Comparison of ENCODE assay signal across 18 cellular contexts in genomic region chr13:33235564-33235963, GRCh38. TPM values are rescaled to one million over a fixed set of nuclear protein-coding genes. Genes with fewer than 3 reads are reported as not detected.
DNase-seq lines count a peak whose midpoint lies in the region; ATAC-seq, FAIRE-seq and TF ChIP-seq lines count a peak whose summit lies in the region.
"Had no signal": no experiment of that assay in that cellular context is flagged by ENCODE, and none has a peak within 500 bp of the region (broad histone marks: within the 10 kb centered on the region; RNA-seq: fewer than 3 reads in every experiment).

No MANE protein-coding gene starts in this region.

- peak overlapping the region; percentile 50 for H3K4me2 ChIP-seq in A549
- H3K4me2 ChIP-seq in GM23338: no peak overlapping the region

- peaks cover 24% of the 10 kb centered on the region for H3K9me3 Mint-ChIP-seq in GM23338

- whole genome bisulfite sequencing in A549 (ENCODE audit: missing lambda C conversion rate): 68% methylated on average over 3 of the region's 3 CpGs

- 0 out of 3 replicates have a peak, but pooled peaks cover 7% of the 10 kb centered on the region for H3K9me3 ChIP-seq in A549

- no peaks in the 10 kb centered on the region for H3K79me2 ChIP-seq in GM23338 (replicated peaks; ENCODE audit: insufficient read depth)

- no peak for ATAC-seq in A549
- no peak for ATAC-seq in GM23338
- ATAC-seq: mucosa of descending colon had no signal

- H3K4me3 Mint-ChIP-seq in GM23338: no peak overlapping the region

- 0 out of 2 replicates have a peak, but pooled peaks cover 7% of the 10 kb centered on the region for H3K9me2 ChIP-seq in GM23338 (ENCODE audit: insufficient read depth)

- CTCF ChIA-PET in A549 (lab: Yijun Ruan, JAX): no interaction called here
- CTCF ChIA-PET in RWPE1 (lab: Yijun Ruan, JAX): no interaction called here

- H3K36me3 ChIP-seq in GM23338 (ENCODE audit: insufficient read depth): no peaks in the 10 kb centered on the region

- POLR2A ChIA-PET in A549 (lab: Yijun Ruan, JAX) (no interaction called here), RWPE1 (lab: Yijun Ruan, JAX; ENCODE audit: low non-redundant PET) (no interaction called here)

- DNase-seq in A549 (ENCODE audit: low read depth in 1 of 2, low spot score in 1 of 2) (no peak), RWPE1 (ENCODE audit: low spot score) (no peak), fibroblast of mammary gland (ENCODE audit: low read depth) (peak; percentile 51), retinal pigment epithelial cell (ENCODE audit: low read depth) (no peak), GM23338 (ENCODE audit: low spot score) (no peak), NOMO-1 treated with dmso at 0.1 percent for 144 hours (lab: John Stamatoyannopoulos, UW; ENCODE audit: unreplicated experiment) (no peak), GM03348 (ENCODE audit: low spot score) (no peak)
- no peak for DNase-seq in effector CD8-positive, alpha-beta T cell (lab: John Stamatoyannopoulos, UW)
- DNase-seq: activated gamma-delta T cell; effector memory CD4-positive, alpha-beta T cell; mucosa of descending colon; MV-4-11; NCI-H2171; stimulated activated CD4-positive, alpha-beta T cell treated with anti-CD3 and anti-CD28 coated beads, Interleukin-1b, Interleukin-23, amount 100 ng/mL, for 48 hours had no signal

- H3K4me1 Mint-ChIP-seq in GM23338: peaks cover 2% of the 10 kb centered on the region

- H3K4me3 ChIP-seq in A549 (no peak overlapping the region), fibroblast of mammary gland (ENCODE audit: control insufficient read depth, low read depth, low read length) (no peak overlapping the region), retinal pigment epithelial cell (ENCODE audit: low read length) (peak overlapping the region; percentile 27), GM23338 (no peak overlapping the region)
- H3K4me3 ChIP-seq: mucosa of descending colon had no signal

- TF ChIP-seq EP300 in A549 (IDR thresholded peaks at IDR 0.05): no peak

- peaks cover 25% of the 10 kb centered on the region for H3K36me3 Mint-ChIP-seq in GM23338 (ENCODE audit: low read depth)

- TF ChIP-seq CTCF in A549 (IDR thresholded peaks at IDR 0.05) (no peak), RWPE1 (conservative IDR thresholded peaks at IDR 0.05; ENCODE audit: low read depth) (no peak), fibroblast of mammary gland (conservative IDR thresholded peaks at IDR 0.05; ENCODE audit: control insufficient read depth, insufficient read depth, low read depth, low read length) (no peak), retinal pigment epithelial cell (conservative IDR thresholded peaks at IDR 0.05; ENCODE audit: low read depth, low read length) (no peak), GM23338 (conservative IDR thresholded peaks at IDR 0.05; ENCODE audit: low read depth in 2 of 2) (no peak)

- H3K27me3 ChIP-seq in GM23338 (ENCODE audit: insufficient read depth): no peaks in the 10 kb centered on the region

- TF ChIP-seq RAD21 in A549 (conservative IDR thresholded peaks at IDR 0.05 in 1 of 2, IDR thresholded peaks at IDR 0.05 in 1 of 2): no peak

- H3K4me1 ChIP-seq in A549 (peaks cover 21% of the 10 kb centered on the region), GM23338 (ENCODE audit: insufficient read depth) (no peaks in the 10 kb centered on the region)

- H4K20me1 ChIP-seq in GM23338 (replicated peaks; ENCODE audit: insufficient read depth): no peaks in the 10 kb centered on the region

- FAIRE-seq in A549 (lab: Jason Lieb, UNC): no peak
- FAIRE-seq: D721Med, GM18507, urothelium cell line had no signal

- no peaks in the 10 kb centered on the region for H3F3A ChIP-seq in GM23338 (replicated peaks; ENCODE audit: low read depth)

- no peak overlapping the region for H3K27ac Mint-ChIP-seq in GM23338
- H3K27ac Mint-ChIP-seq: progenitor cell of endocrine pancreas had no signal

- no peak overlapping the region for H2AFZ ChIP-seq in GM23338

- TF ChIP-seq POLR2A in A549 (IDR thresholded peaks at IDR 0.05; ENCODE audit: low read length): no peak

- H3K27ac ChIP-seq in A549 (peak overlapping the region; percentile 33 to 64; a peak in 3 of 6 replicates), RWPE1 (peak overlapping the region; percentile 81), GM23338 (ENCODE audit: low read depth) (no peak overlapping the region)

- peaks cover 2% of the 10 kb centered on the region for H3K27me3 Mint-ChIP-seq in GM23338 (ENCODE audit: insufficient read depth, low read depth, poor library complexity)
- H3K27me3 Mint-ChIP-seq: progenitor cell of endocrine pancreas had no signal

TF ChIP-seq in A549, 52 proteins besides CTCF, POLR2A, EP300 and RAD21 (continues in another document):
- no peak for TF ChIP-seq CBX2 (IDR thresholded peaks at IDR 0.05; ENCODE audit: borderline replicate concordance, low read depth)
- no peak for TF ChIP-seq RNF2 (IDR thresholded peaks at IDR 0.05; ENCODE audit: borderline replicate concordance, low read depth)
- no peak for TF ChIP-seq SMC3 (IDR thresholded peaks at IDR 0.05)
- no peak for TF ChIP-seq FOXS1 (CRISPR knock-in tag; IDR thresholded peaks at IDR 0.05)
- no peak for TF ChIP-seq HOXB5 (CRISPR knock-in tag; IDR thresholded peaks at IDR 0.05)
- no peak for TF ChIP-seq FOSB (CRISPR knock-in tag; IDR thresholded peaks at IDR 0.05)
- TF ChIP-seq RARB (CRISPR knock-in tag; IDR thresholded peaks at IDR 0.05): no peak
- TF ChIP-seq, protein P1, sequence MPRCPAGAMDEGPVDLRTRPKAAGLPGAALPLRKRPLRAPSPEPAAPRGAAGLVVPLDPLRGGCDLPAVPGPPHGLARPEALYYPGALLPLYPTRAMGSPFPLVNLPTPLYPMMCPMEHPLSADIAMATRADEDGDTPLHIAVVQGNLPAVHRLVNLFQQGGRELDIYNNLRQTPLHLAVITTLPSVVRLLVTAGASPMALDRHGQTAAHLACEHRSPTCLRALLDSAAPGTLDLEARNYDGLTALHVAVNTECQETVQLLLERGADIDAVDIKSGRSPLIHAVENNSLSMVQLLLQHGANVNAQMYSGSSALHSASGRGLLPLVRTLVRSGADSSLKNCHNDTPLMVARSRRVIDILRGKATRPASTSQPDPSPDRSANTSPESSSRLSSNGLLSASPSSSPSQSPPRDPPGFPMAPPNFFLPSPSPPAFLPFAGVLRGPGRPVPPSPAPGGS (IDR thresholded peaks at IDR 0.05): no peak
- TF ChIP-seq JUN (IDR thresholded peaks at IDR 0.05): no peak
- TF ChIP-seq KDM5A (IDR thresholded peaks at IDR 0.05): no peak
- TF ChIP-seq USF2 (IDR thresholded peaks at IDR 0.05): no peak
- no peak for TF ChIP-seq MAZ (IDR thresholded peaks at IDR 0.05; ENCODE audit: borderline replicate concordance, low read depth, low read length)
- no peak for TF ChIP-seq TP53 (CRISPR knock-in tag; IDR thresholded peaks at IDR 0.05)
- TF ChIP-seq ZNF302 (CRISPR knock-in tag; IDR thresholded peaks at IDR 0.05): no peak
- no peak for TF ChIP-seq EHF (CRISPR knock-in tag; IDR thresholded peaks at IDR 0.05)

TF ChIP-seq in GM23338, 12 proteins besides CTCF, POLR2A, EP300 and RAD21 (continues in another document):
- TF ChIP-seq POLR2AphosphoS5 (IDR thresholded peaks at IDR 0.05; ENCODE audit: low read depth) (no peak), NANOG (IDR thresholded peaks at IDR 0.05; ENCODE audit: borderline replicate concordance) (no peak)

RNA-seq across cellular contexts. Expression of gene STARD13, which starts 50.0 kb away (rescaled TPM):
- 2.8 TPM in 2 replicates for polyA plus RNA-seq in A549 (2011; rRNA removed)
- polyA plus RNA-seq in A549 (2012; cell fraction: cytosol; rRNA removed): 2.2 and 3.3 TPM in 2 replicates
- polyA plus RNA-seq in A549 (2012; cell fraction: nucleus; rRNA removed): 4.2 TPM in 2 replicates
- polyA plus RNA-seq in A549 (2017; fragmentation: RNase III; extraction: RNeasy Plus Mini Kit Qiagen cat#74134 plus additional on column Dnase treatment): 2.4 to 2.9 TPM (median 2.6 TPM) in 3 replicates
- 15.0 and 15.6 TPM in 2 replicates for polyA minus RNA-seq in A549 (2011; rRNA and poly(A)+ RNA removed)
- total RNA-seq in GM23338 (2014; rRNA removed; shearing (Covaris generic)): 2.9 and 5.2 TPM in 2 replicates
- polyA plus RNA-seq in GM23338 (2016; fragmentation: Nextera tagmentation; extraction: Ambion mirVana): 0.99 and 3.2 TPM in 2 replicates
